In the genomic region with DNA sequence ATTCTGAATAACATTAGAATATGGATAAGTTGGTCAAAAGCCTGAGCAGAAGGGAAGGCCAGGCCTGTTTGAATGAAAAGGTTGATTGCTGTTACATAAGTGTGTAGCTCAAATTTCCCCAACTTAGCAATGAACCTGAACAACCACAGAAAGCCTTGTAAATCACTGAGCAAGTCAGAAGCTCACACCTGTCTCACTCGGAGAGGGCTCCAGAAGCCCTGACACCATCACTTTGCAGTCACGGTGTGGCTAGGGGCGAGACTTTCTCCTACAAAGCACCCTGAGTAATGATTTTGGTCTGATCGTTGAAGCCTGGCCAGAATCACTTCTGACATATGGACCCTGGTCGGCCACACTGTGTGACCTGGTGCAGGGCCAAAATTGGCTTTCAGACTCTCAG, we compare ENCODE assay signal across 17 cellular contexts.
DNase-seq lines count a peak whose midpoint lies in the region; ATAC-seq, FAIRE-seq and TF ChIP-seq lines count a peak whose summit lies in the region.
"Had no signal": no experiment of that assay in that cellular context is flagged by ENCODE, and none has a peak within 500 bp of the region (broad histone marks: within the 10 kb centered on the region; RNA-seq: fewer than 3 reads in every experiment).

No MANE protein-coding gene starts in this region.

- no peak overlapping the region for H3K27ac ChIP-seq in right cardiac atrium (ENCODE audit: low read length)
- H3K27ac ChIP-seq: BLaER1 treated with 17β-estradiol and CSF1 and Interleukin-3, amounts not matched to agents 10 nM and 100 nM had no signal

- H3K4me1 ChIP-seq in right cardiac atrium (ENCODE audit: control insufficient read depth, insufficient read depth, low read length), result no peaks in the 10 kb centered on the region

- DNase-seq in NCI-H2196 (lab: John Stamatoyannopoulos, UW; ENCODE audit: unreplicated experiment) (peak; percentile 6), NCI-H2196 treated with DMSO at 0.1 percent for 48 hours (lab: John Stamatoyannopoulos, UW; ENCODE audit: unreplicated experiment) (no peak), NCI-H2107 treated with DMSO at 0.1 percent for 48 hours (lab: John Stamatoyannopoulos, UW; ENCODE audit: unreplicated experiment) (peak; percentile 72), bronchial epithelial cell (ENCODE audit: low read depth) (no peak), right cardiac atrium (no peak), NCI-H526 (lab: John Stamatoyannopoulos, UW) (no peak)
- DNase-seq: DND-41, GF-D8, GOT3, Kasumi-1, NCI-H1105 treated with DMSO at 0.1 percent for 48 hours, NCI-H2029 treated with DMSO at 0.1 percent for 48 hours, PC-3, T-helper 9 cell had no signal

- H3K27me3 ChIP-seq in bronchial epithelial cell (ENCODE audit: control insufficient read depth, insufficient read depth, low read length) (no peaks in the 10 kb centered on the region), right cardiac atrium (ENCODE audit: control insufficient read depth, insufficient read depth) (no peaks in the 10 kb centered on the region)
- H3K27me3 ChIP-seq: BLaER1 treated with 17β-estradiol and CSF1 and Interleukin-3, amounts not matched to agents 10 nM and 100 nM had no signal

- FAIRE-seq in bronchial epithelial cell (lab: Jason Lieb, UNC), result peak; percentile 36

- no peaks in the 10 kb centered on the region for H3K36me3 ChIP-seq in bronchial epithelial cell (ENCODE audit: control insufficient read depth, insufficient read depth, low read length)
- H3K36me3 ChIP-seq: BLaER1 treated with 17β-estradiol and CSF1 and Interleukin-3, amounts not matched to agents 10 nM and 100 nM had no signal

- no peak overlapping the region for H3K4me3 ChIP-seq in bronchial epithelial cell (ENCODE audit: low read depth, low read length)
- H3K4me3 ChIP-seq in right cardiac atrium (ENCODE audit: low read length), result no peak overlapping the region
- H3K4me3 ChIP-seq: BLaER1 treated with 17β-estradiol and CSF1 and Interleukin-3, amounts not matched to agents 10 nM and 100 nM had no signal

- no peaks in the 10 kb centered on the region for H3K9me3 ChIP-seq in right cardiac atrium (ENCODE audit: control insufficient read depth, low read length)

- no peak for ATAC-seq in right cardiac atrium
- no peak for ATAC-seq in HG03108 (IDR thresholded peaks at IDR 0.05; ENCODE audit: unreplicated experiment)
- no peak for ATAC-seq in GM21381 (IDR thresholded peaks at IDR 0.05; ENCODE audit: unreplicated experiment)
- ATAC-seq: PC-3 had no signal

- 83% methylated on average over 5 of the region's 5 CpGs for WGBS in right cardiac atrium

- intact Hi-C loops in right cardiac atrium (cut with DNase I), result no loop called here

- no peak for TF ChIP-seq CTCF in bronchial epithelial cell (IDR thresholded peaks at IDR 0.05; ENCODE audit: insufficient read depth, low read length, severe bottlenecking)

Comparison
In these comparisons a context has a peak if more than half of its experiments do, and no peak if none do; other contexts are left out.
1. DNase-seq: peak in NCI-H2196 (single experiment) and NCI-H2107 treated with DMSO at 0.1 percent for 48 hours (single experiment); none in NCI-H2196 treated with DMSO at 0.1 percent for 48 hours (single experiment), bronchial epithelial cell (single experiment), right cardiac atrium (0 of 3) and NCI-H526 (0 of 2).